In the genomic region with DNA sequence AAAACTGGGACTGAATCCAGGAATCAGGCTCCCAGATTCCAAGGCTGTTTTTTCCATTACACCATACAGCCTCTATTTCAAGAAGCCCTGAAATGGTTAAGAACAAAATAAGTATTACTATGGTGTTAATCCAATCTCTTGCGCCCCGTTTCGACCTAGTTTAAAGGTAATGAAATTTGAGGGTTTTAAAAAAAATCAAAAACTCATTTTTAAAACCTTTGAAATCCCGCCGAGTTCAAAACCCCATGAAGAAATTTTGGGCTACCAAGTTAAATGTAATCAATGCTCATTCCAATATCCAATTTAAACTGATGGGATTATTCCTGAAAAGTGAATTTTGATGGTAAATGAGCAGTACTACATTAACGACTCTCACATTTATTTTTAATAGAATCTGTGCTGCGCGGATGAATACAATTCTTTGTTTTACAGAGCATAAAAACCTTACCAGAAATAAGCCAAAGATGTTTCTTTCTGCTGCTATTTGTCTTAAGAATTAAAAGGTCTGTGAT, we compare ENCODE assay signal across 8 cellular contexts. TPM values are rescaled to one million over a fixed set of nuclear protein-coding genes. Genes with fewer than 3 reads are reported as not detected.
DNase-seq lines count a peak whose midpoint lies in the region; ATAC-seq and TF ChIP-seq lines count a peak whose summit lies in the region.

No MANE protein-coding gene starts in this region.

- TF ChIP-seq CTCF in left lung (IDR thresholded peaks at IDR 0.05), result no peak
- no peak for TF ChIP-seq CTCF in thoracic aorta (IDR thresholded peaks at IDR 0.05)

- peak overlapping the region; percentile 72 for H3K4me3 Mint-ChIP-seq in activated CD4-positive, alpha-beta T cell treated with anti-CD3 and anti-CD28 coated beads for 36 hours

- peak overlapping the region; percentile 93 for H3K9ac ChIP-seq in adipocyte (ENCODE audit: low read length)

- H3K9me3 Mint-ChIP-seq in activated CD4-positive, alpha-beta T cell treated with anti-CD3 and anti-CD28 coated beads for 36 hours (ENCODE audit: low read depth), result no peaks in the 10 kb centered on the region

- H3K36me3 ChIP-seq in adipocyte (ENCODE audit: control insufficient read depth, insufficient read depth, low read length, severe bottlenecking) (no peaks in the 10 kb centered on the region), left lung (no peaks in the 10 kb centered on the region), thoracic aorta (no peaks in the 10 kb centered on the region)

- H3K27me3 Mint-ChIP-seq in activated CD4-positive, alpha-beta T cell treated with anti-CD3 and anti-CD28 coated beads for 36 hours, result no peaks in the 10 kb centered on the region

- peaks cover 29% of the 10 kb centered on the region for H3K36me3 Mint-ChIP-seq in activated CD4-positive, alpha-beta T cell treated with anti-CD3 and anti-CD28 coated beads for 36 hours (ENCODE audit: low read depth)

- peaks cover 24% of the 10 kb centered on the region for H3K4me1 Mint-ChIP-seq in activated CD4-positive, alpha-beta T cell treated with anti-CD3 and anti-CD28 coated beads for 36 hours

- CTCF ChIA-PET in activated CD4-positive, alpha-beta T cell treated with anti-CD3 and anti-CD28 coated beads for 36 hours (lab: Charles Lee), result no interaction called here

- H3K27ac ChIP-seq in left lung, result peak overlapping the region; percentile 95 to 98
- H3K27ac ChIP-seq in thoracic aorta, result peak overlapping the region; percentile 93 to 96

- DNase-seq in activated CD4-positive, alpha-beta T cell treated with anti-CD3 and anti-CD28 coated beads for 36 hours, result no peak
- DNase-seq in activated CD4-positive, alpha-beta T cell treated with anti-CD3 and anti-CD28 coated beads, Interleukin-2, amount 50 U/mL, for 1 hour, result no peak
- DNase-seq in adipocyte (ENCODE audit: low read depth) (no peak), left lung (no peak), thoracic aorta (ENCODE audit: low spot score) (no peak), amniotic stem cell (lab: John Stamatoyannopoulos, UW) (no peak)

- H3K4me3 ChIP-seq in adipocyte (ENCODE audit: low read length) (peak overlapping the region; percentile 89), left lung (peak overlapping the region; percentile 73 to 77), thoracic aorta (peak overlapping the region; percentile 87)

- H3K27ac Mint-ChIP-seq in activated CD4-positive, alpha-beta T cell treated with anti-CD3 and anti-CD28 coated beads for 36 hours, result peak overlapping the region; percentile 88

- H3K27me3 ChIP-seq in adipocyte (replicated peaks; ENCODE audit: control insufficient read depth, insufficient read depth, low read length) (no peaks in the 10 kb centered on the region), left lung (no peaks in the 10 kb centered on the region), thoracic aorta (replicated peaks; ENCODE audit: insufficient read depth) (no peaks in the 10 kb centered on the region)

- no peaks in the 10 kb centered on the region for H3K9me3 ChIP-seq in adipocyte (ENCODE audit: control insufficient read depth, low read length)
- no peaks in the 10 kb centered on the region for H3K9me3 ChIP-seq in left lung
- H3K9me3 ChIP-seq in thoracic aorta, result no peaks in the 10 kb centered on the region

- H3K4me1 ChIP-seq in adipocyte (ENCODE audit: control insufficient read depth, insufficient read depth, low read length) (peaks cover 26% of the 10 kb centered on the region), left lung (peaks cover 14 to 33% of the 10 kb centered on the region in 2 donors), thoracic aorta (ENCODE audit: control insufficient read depth in 1 of 2, low read depth in 2 of 2) (peaks cover 12 to 28% of the 10 kb centered on the region in 2 donors)

- ATAC-seq in activated CD4-positive, alpha-beta T cell treated with anti-CD3 and anti-CD28 coated beads for 36 hours, result no peak
- ATAC-seq in left lung, result no peak
- ATAC-seq in thoracic aorta (ENCODE audit: insufficient number of reproducible peaks, low FRiP score, low read depth), result peak; percentile 3
- no peak for ATAC-seq in HG03521 (IDR thresholded peaks at IDR 0.05; ENCODE audit: unreplicated experiment)
- no peak for ATAC-seq in HG02852 (IDR thresholded peaks at IDR 0.05; ENCODE audit: unreplicated experiment)

- POLR2A ChIA-PET in activated CD4-positive, alpha-beta T cell treated with anti-CD3 and anti-CD28 coated beads for 36 hours (lab: Charles Lee), result no interaction called here

- intact Hi-C loops in activated CD4-positive, alpha-beta T cell treated with anti-CD3 and anti-CD28 coated beads for 36 hours (cut with DNase I, micrococcal nuclease), result loop anchor here (1.0 to 10.0 kb wide), 14 partner anchors 38 to 778 kb away; a partner anchor contains a TSS
- intact Hi-C loops in left lung (cut with DNase I), result no loop called here

RNA-seq across cellular contexts. Expression of a gene that starts 0.8 kb away (rescaled TPM):
- 10 to 100 TPM; 31.5 to 43.7 TPM for total RNA-seq in activated CD4-positive, alpha-beta T cell treated with anti-CD3 and anti-CD28 coated beads for 36 hours
- 10 to 100 TPM; 19.4 to 25.2 TPM for total RNA-seq in left lung
- 10 to 100 TPM; 40.6 to 42.7 TPM for total RNA-seq in thoracic aorta

Comparison
In these comparisons a context has a peak if more than half of its experiments do, and no peak if none do; other contexts are left out.
1. intact Hi-C loops: an anchor here in activated CD4-positive, alpha-beta T cell treated with anti-CD3 and anti-CD28 coated beads for 36 hours (1.0 to 10.0 kb wide); none called in left lung.